Comparison of ENCODE assay signal across 32 cellular contexts in the genomic region with DNA sequence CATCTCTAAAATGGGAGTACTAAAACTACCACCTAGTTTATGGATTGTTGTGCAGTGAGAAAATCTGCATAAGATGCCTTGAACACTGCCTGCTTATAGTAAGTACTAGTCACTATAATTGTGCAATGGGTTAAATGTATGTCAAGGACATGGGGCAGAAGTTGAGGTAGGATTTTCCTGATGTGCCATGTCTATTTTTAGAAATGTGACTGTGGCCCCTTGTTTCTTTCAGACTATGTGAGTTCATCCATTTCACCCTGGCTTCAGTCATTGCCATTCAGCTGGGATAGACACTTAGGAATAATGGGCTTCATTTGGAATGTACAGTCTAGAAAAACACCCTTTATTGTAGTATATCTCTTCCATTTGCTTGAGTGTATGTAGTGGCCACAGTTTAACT. TPM values are rescaled to one million over a fixed set of nuclear protein-coding genes. Genes with fewer than 3 reads are reported as not detected.
"Had no signal": no experiment of that assay in that cellular context is flagged by ENCODE, and none has a peak within 500 bp of the region (broad histone marks: within the 10 kb centered on the region; RNA-seq: fewer than 3 reads in every experiment).

No MANE protein-coding gene starts in this region.

- DNase-seq: activated B cell treated with CpG ODN at 0.5 μM for 24 hours; activated CD4-positive, alpha-beta T cell treated with anti-CD3 and anti-CD28 coated beads for 48 hours; activated CD4-positive, alpha-beta T cell treated with anti-CD3 and anti-CD28 coated beads, Interleukin-2, amount 50 U/mL, for 1 hour; activated CD4-positive, alpha-beta T cell treated with anti-CD3 and anti-CD28 coated beads, Interleukin-2, amount 50 U/mL, for 48 hours; activated CD8-positive, alpha-beta memory T cell treated with anti-CD3 and anti-CD28 coated beads for 24 hours; activated CD8-positive, alpha-beta T cell treated with anti-CD3 and anti-CD28 coated beads for 36 hours; activated effector memory CD4-positive, alpha-beta T cell treated with anti-CD3 and anti-CD28 coated beads, Interleukin-2, amount 50 U/mL, for 16 hours; activated naive CD4-positive, alpha-beta T cell treated with anti-CD3 and anti-CD28 coated beads for 36 hours; activated naive CD8-positive, alpha-beta T cell treated with anti-CD3 and anti-CD28 coated beads for 36 hours; activated naive CD8-positive, alpha-beta T cell treated with anti-CD3 and anti-CD28 coated beads, Interleukin-2, amount 50 U/mL, for 24 hours; activated T-cell treated with anti-CD3 and anti-CD28 coated beads, Interleukin-2, amount 50 U/mL, for 48 hours; adrenal gland; central memory CD4-positive, alpha-beta T cell; cerebellar nuclear complex; colonic mucosa; effector CD8-positive, alpha-beta T cell; foreskin fibroblast; head of caudate nucleus; T-helper 2 cell; WERI-Rb-1 had no signal

- ATAC-seq: activated CD4-positive, CD25-positive, alpha-beta regulatory T cell treated with anti-CD3 and anti-CD28 coated beads, Interleukin-2, amount 50 U/mL, for 24 hours; activated CD8-positive, alpha-beta T cell treated with anti-CD3 and anti-CD28 coated beads for 36 hours; activated naive CD8-positive, alpha-beta T cell treated with anti-CD3 and anti-CD28 coated beads, Interleukin-2, amount 50 U/mL, for 24 hours; esophagus mucosa had no signal

- H3K36me3 ChIP-seq: adrenal gland, ascending aorta, breast epithelium, cardiac muscle cell, colonic mucosa, WERI-Rb-1 had no signal

- H3K36me3 Mint-ChIP-seq: brain had no signal

- FAIRE-seq: endometrium, frontal cortex had no signal

- H3K9me3 ChIP-seq: adrenal gland, ascending aorta, breast epithelium, colonic mucosa had no signal

- H3K9me3 Mint-ChIP-seq: activated B cell treated with CpG ODN at 0.5 μM for 24 hours; activated CD8-positive, alpha-beta T cell treated with anti-CD3 and anti-CD28 coated beads for 36 hours; activated naive CD4-positive, alpha-beta T cell treated with anti-CD3 and anti-CD28 coated beads for 36 hours; activated naive CD8-positive, alpha-beta T cell treated with anti-CD3 and anti-CD28 coated beads for 36 hours; activated T-helper 1 cell treated with anti-CD3 and anti-CD28 coated beads, Interleukin-12 subunit alpha, Interleukin-12 subunit beta, Interleukin-2, Interleukin-4 antibody, amounts not matched to agents 30 ng/mL and 10 ng/mL and 1 ng/mL, durations not matched to agents 14 hours and 24 hours and 36 hours; activated T-helper 2 cell treated with anti-CD3 and anti-CD28 coated beads, Interferon-gamma antibody, Interleukin-2, Interleukin-4, amounts not matched to agents 10 μg/mL and 5 μg/mL and 100 μg/mL, durations not matched to agents 14 hours and 24 hours and 36 hours; brain had no signal

- H3K4me1 ChIP-seq: adrenal gland, ascending aorta, breast epithelium, colonic mucosa had no signal

- H3K27ac ChIP-seq: adrenal gland, ascending aorta, breast epithelium, cardiac muscle cell, colonic mucosa, WERI-Rb-1 had no signal

- H3K4me1 Mint-ChIP-seq: activated B cell treated with CpG ODN at 0.5 μM for 24 hours; activated naive CD4-positive, alpha-beta T cell treated with anti-CD3 and anti-CD28 coated beads, Interleukin-2, amount 50 U/mL, for 24 hours; activated naive CD8-positive, alpha-beta T cell treated with anti-CD3 and anti-CD28 coated beads for 36 hours; activated naive CD8-positive, alpha-beta T cell treated with anti-CD3 and anti-CD28 coated beads, Interleukin-2, amount 50 U/mL, for 24 hours had no signal

- H3K4me3 ChIP-seq: adrenal gland, ascending aorta, breast epithelium, cardiac muscle cell, colonic mucosa had no signal

- H3K27me3 Mint-ChIP-seq: activated B cell treated with CpG ODN at 0.5 μM for 24 hours; activated CD8-positive, alpha-beta T cell treated with anti-CD3 and anti-CD28 coated beads for 36 hours; activated naive CD4-positive, alpha-beta T cell treated with anti-CD3 and anti-CD28 coated beads, Interleukin-2, amount 50 U/mL, for 24 hours; activated naive CD8-positive, alpha-beta T cell treated with anti-CD3 and anti-CD28 coated beads for 36 hours; activated naive CD8-positive, alpha-beta T cell treated with anti-CD3 and anti-CD28 coated beads, Interleukin-2, amount 50 U/mL, for 24 hours; brain had no signal

- H3K4me3 Mint-ChIP-seq: activated B cell treated with CpG ODN at 0.5 μM for 24 hours; activated CD8-positive, alpha-beta T cell treated with anti-CD3 and anti-CD28 coated beads for 36 hours; activated naive CD4-positive, alpha-beta T cell treated with anti-CD3 and anti-CD28 coated beads for 36 hours; activated naive CD4-positive, alpha-beta T cell treated with anti-CD3 and anti-CD28 coated beads, Interleukin-2, amount 50 U/mL, for 24 hours; activated naive CD8-positive, alpha-beta T cell treated with anti-CD3 and anti-CD28 coated beads for 36 hours; activated naive CD8-positive, alpha-beta T cell treated with anti-CD3 and anti-CD28 coated beads, Interleukin-2, amount 50 U/mL, for 24 hours; activated T-helper 1 cell treated with anti-CD3 and anti-CD28 coated beads, Interleukin-12 subunit alpha, Interleukin-12 subunit beta, Interleukin-2, Interleukin-4 antibody, amounts not matched to agents 30 ng/mL and 10 ng/mL and 1 ng/mL, durations not matched to agents 14 hours and 24 hours and 36 hours; brain had no signal

- H3K27ac Mint-ChIP-seq: activated B cell treated with CpG ODN at 0.5 μM for 24 hours; activated CD8-positive, alpha-beta T cell treated with anti-CD3 and anti-CD28 coated beads for 36 hours; activated naive CD4-positive, alpha-beta T cell treated with anti-CD3 and anti-CD28 coated beads for 36 hours; activated naive CD4-positive, alpha-beta T cell treated with anti-CD3 and anti-CD28 coated beads, Interleukin-2, amount 50 U/mL, for 24 hours; activated naive CD8-positive, alpha-beta T cell treated with anti-CD3 and anti-CD28 coated beads for 36 hours; activated naive CD8-positive, alpha-beta T cell treated with anti-CD3 and anti-CD28 coated beads, Interleukin-2, amount 50 U/mL, for 24 hours; activated T-helper 1 cell treated with anti-CD3 and anti-CD28 coated beads, Interleukin-12 subunit alpha, Interleukin-12 subunit beta, Interleukin-2, Interleukin-4 antibody, amounts not matched to agents 30 ng/mL and 10 ng/mL and 1 ng/mL, durations not matched to agents 14 hours and 24 hours and 36 hours; activated T-helper 2 cell treated with anti-CD3 and anti-CD28 coated beads, Interferon-gamma antibody, Interleukin-2, Interleukin-4, amounts not matched to agents 10 μg/mL and 5 μg/mL and 100 μg/mL, durations not matched to agents 14 hours and 24 hours and 36 hours; brain had no signal

- H3K27me3 ChIP-seq: adrenal gland, ascending aorta, breast epithelium, cardiac muscle cell, colonic mucosa had no signal

RNA-seq across cellular contexts. Expression of a gene that starts 51.4 kb away (rescaled TPM):
- total RNA-seq: activated B cell treated with CpG ODN at 0.5 μM for 24 hours; activated CD8-positive, alpha-beta T cell treated with anti-CD3 and anti-CD28 coated beads for 36 hours; activated naive CD4-positive, alpha-beta T cell treated with anti-CD3 and anti-CD28 coated beads for 36 hours; activated naive CD8-positive, alpha-beta T cell treated with anti-CD3 and anti-CD28 coated beads for 36 hours; activated T-helper 1 cell treated with anti-CD3 and anti-CD28 coated beads, Interleukin-12 subunit alpha, Interleukin-12 subunit beta, Interleukin-2, Interleukin-4 antibody, amounts not matched to agents 30 ng/mL and 10 ng/mL and 1 ng/mL, durations not matched to agents 14 hours and 24 hours and 36 hours; activated T-helper 2 cell treated with anti-CD3 and anti-CD28 coated beads, Interferon-gamma antibody, Interleukin-2, Interleukin-4, amounts not matched to agents 10 μg/mL and 5 μg/mL and 100 μg/mL, durations not matched to agents 14 hours and 24 hours and 36 hours; T-helper 1 cell treated with Interleukin-12 subunit alpha and Interleukin-12 subunit beta and Interleukin-4 antibody, amounts not matched to agents 30 ng/mL and 1 ng/mL, for 36 hours had no signal
